17 cellular contexts compared by ENCODE assay signal in the genomic region with DNA sequence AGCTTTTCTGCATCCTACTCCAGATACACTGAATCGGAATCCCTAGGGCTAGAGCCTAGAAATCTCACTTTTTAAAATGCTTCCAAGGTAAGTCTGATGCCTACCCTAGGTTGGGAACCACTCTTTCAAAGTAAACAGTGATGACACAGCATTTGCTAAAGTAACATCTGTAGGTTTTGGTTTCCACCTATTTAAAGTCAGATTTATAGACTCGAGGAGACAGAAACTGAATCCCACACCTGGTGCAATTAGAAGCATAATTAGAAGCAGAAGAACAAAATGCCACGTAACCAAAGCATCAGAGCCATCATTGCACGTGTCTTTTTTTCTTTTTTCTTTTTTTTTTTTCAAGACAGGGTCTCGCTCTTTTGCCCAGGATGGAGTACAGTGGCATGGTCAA. TPM values are rescaled to one million over a fixed set of nuclear protein-coding genes. Genes with fewer than 3 reads are reported as not detected.
DNase-seq lines count a peak whose midpoint lies in the region; ATAC-seq, FAIRE-seq and TF ChIP-seq lines count a peak whose summit lies in the region.
"Had no signal": no experiment of that assay in that cellular context is flagged by ENCODE, and none has a peak within 500 bp of the region (broad histone marks: within the 10 kb centered on the region; RNA-seq: fewer than 3 reads in every experiment).

No MANE protein-coding gene starts in this region.

- ATAC-seq in GM21723 (IDR thresholded peaks at IDR 0.05; ENCODE audit: unreplicated experiment) (peak; percentile 87), HG03280 (IDR thresholded peaks at IDR 0.05; ENCODE audit: unreplicated experiment) (peak; percentile 84), GM12878 (no peak), psoas muscle (no peak)
- ATAC-seq: gastrocnemius medialis; naive thymus-derived CD8-positive, alpha-beta T cell had no signal

- no peaks in the 10 kb centered on the region for H4K20me1 ChIP-seq in GM12878 (ENCODE audit: control insufficient read depth, insufficient read depth)

- intact Hi-C loops in GM12878 (cut with micrococcal nuclease; ENCODE audit: unreplicated experiment) (no loop called here), psoas muscle (cut with DNase I) (loop anchor here (5.0 to 10.0 kb wide), 2 partner anchors 76 to 118 kb away; no protein-coding TSS in a partner anchor)

- H3K27me3 ChIP-seq in GM12878 (replicated peaks in 1 of 2; ENCODE audit: control insufficient read depth in 2 of 2, insufficient read depth in 2 of 2, low read length in 1 of 2) (no peaks in the 10 kb centered on the region), psoas muscle (ENCODE audit: insufficient read depth in 3 of 3, low read length in 2 of 3) (no peaks in the 10 kb centered on the region)
- H3K27me3 ChIP-seq: gastrocnemius medialis had no signal

- DNase-seq in NCI-H1105 treated with DMSO at 0.1 percent for 48 hours (lab: John Stamatoyannopoulos, UW) (peak; percentile 17), NCI-H1105 (lab: John Stamatoyannopoulos, UW) (no peak), GM12878 (ENCODE audit: low read depth, low spot score) (peak; percentile 17), psoas muscle (no peak), iPS-NIHi11 (ENCODE audit: low spot score) (no peak), T-helper 1 cell (no peak)
- DNase-seq: activated CD8-positive, alpha-beta memory T cell treated with anti-CD3 and anti-CD28 coated beads for 24 hours; activated effector memory CD4-positive, alpha-beta T cell treated with anti-CD3 and anti-CD28 coated beads, Interleukin-2, amount 50 U/mL, for 16 hours; CD4-positive, alpha-beta T cell; gastrocnemius medialis; naive thymus-derived CD8-positive, alpha-beta T cell; PC-9 had no signal

- H3K4me2 ChIP-seq in GM12878 (ENCODE audit: control insufficient read depth, insufficient read depth): no peak overlapping the region
- H3K4me2 ChIP-seq: PC-9 had no signal

- no peak overlapping the region for H3K4me3 ChIP-seq in GM12878
- H3K4me3 ChIP-seq in psoas muscle: no peak overlapping the region
- H3K4me3 ChIP-seq: gastrocnemius medialis, PC-9, prostate gland had no signal

- no peak for TF ChIP-seq POLR2A in GM12878 (IDR thresholded peaks at IDR 0.05; ENCODE audit: low read depth, low read length)

- H3K4me1 ChIP-seq in GM12878 (ENCODE audit: control insufficient read depth, insufficient read depth, low read length) (no peaks in the 10 kb centered on the region), psoas muscle (peaks cover 7% of the 10 kb centered on the region)
- H3K4me1 ChIP-seq: prostate gland had no signal

- TSS peak; percentile 39 for BruUV-seq in GM12878 (replicated peaks; lab: Mats Ljungman, UMichigan)

- SMC1A ChIA-PET in GM12878 (lab: Charles Lee; ENCODE audit: uncharacterized antibody, unreplicated experiment): interaction anchor here (1.8 kb wide), 1 partner anchor 9 kb away, joined by 5 read pairs; no protein-coding TSS in a partner anchor

- CTCF ChIA-PET in GM12878 (lab: Yijun Ruan, JAX): interaction anchor here (2.7 kb wide), 1 partner anchor 113 kb away, joined by 10 read pairs; no protein-coding TSS in a partner anchor

- POLR2A ChIA-PET in GM12878 (lab: Charles Lee): no interaction called here

- no peak for TF ChIP-seq CTCF in GM12878 (IDR thresholded peaks at IDR 0.05 in 2 of 3, conservative IDR thresholded peaks at IDR 0.05 in 1 of 3; ENCODE audit: control insufficient read depth in 2 of 3, extremely low read depth in 1 of 3, insufficient read depth in 1 of 3, low read depth in 3 of 3, low read length in 3 of 3)
- TF ChIP-seq CTCF in psoas muscle (IDR thresholded peaks at IDR 0.05): no peak

- no peaks in the 10 kb centered on the region for H3K9me3 ChIP-seq in GM12878 (replicated peaks; ENCODE audit: control insufficient read depth, insufficient read depth, low read length)
- no peaks in the 10 kb centered on the region for H3K9me3 ChIP-seq in psoas muscle
- H3K9me3 ChIP-seq: gastrocnemius medialis, prostate gland had no signal

- no peaks in the 10 kb centered on the region for H3K79me2 ChIP-seq in GM12878 (ENCODE audit: control insufficient read depth, insufficient read depth, low read length)

- peaks cover 0 to 26% of the 10 kb centered on the region in 2 experiments; a peak in 3 of 4 replicates for H3K36me3 ChIP-seq in GM12878 (ENCODE audit: control insufficient read depth in 2 of 2, insufficient read depth in 2 of 2, low read length in 1 of 2)
- peaks cover 2 to 29% of the 10 kb centered on the region in 2 donors for H3K36me3 ChIP-seq in psoas muscle (ENCODE audit: insufficient read depth in 1 of 2, low read depth in 1 of 2)
- H3K36me3 ChIP-seq: prostate gland had no signal

- no peak for TF ChIP-seq RAD21 in GM12878 (IDR thresholded peaks at IDR 0.05; ENCODE audit: insufficient read depth, low read depth, low read length)

- no peak overlapping the region for H2AFZ ChIP-seq in GM12878 (ENCODE audit: control insufficient read depth, low read depth, low read length)
- H2AFZ ChIP-seq: PC-9 had no signal

- H3K27ac ChIP-seq in GM12878 (ENCODE audit: control insufficient read depth, insufficient read depth): peak overlapping the region; percentile 48
- no peak overlapping the region for H3K27ac ChIP-seq in psoas muscle
- H3K27ac ChIP-seq: 22Rv1, gastrocnemius medialis, PC-9, prostate gland, VCaP had no signal

- FAIRE-seq in GM12878 (lab: Jason Lieb, UNC): peak; percentile 27

- no peak for TF ChIP-seq EP300 in GM12878 (IDR thresholded peaks at IDR 0.05; ENCODE audit: borderline replicate concordance in 1 of 2, control insufficient read depth in 1 of 2, low read depth in 2 of 2, low read length in 2 of 2)

- in situ Hi-C loops in GM12878 (cut with MboI): no loop called here

- 26% methylated on average over 5 of the region's 5 CpGs for WGBS in GM12878 (ENCODE audit: insufficient coverage, insufficient replicate concordance, low lambda C conversion rate, missing lambda C conversion rate)
- WGBS in psoas muscle, 3 donors: 65 to 90% (median 76%) methylated on average over 5 of the region's 5 CpGs

- no peak overlapping the region for H3K9ac ChIP-seq in GM12878 (ENCODE audit: control insufficient read depth, insufficient read depth, low read length)

- RAD21 ChIA-PET in GM12878 (lab: Charles Lee; ENCODE audit: unreplicated experiment): no interaction called here

TF ChIP-seq in GM12878, 131 proteins besides CTCF, POLR2A, EP300 and RAD21:
- no peak for TF ChIP-seq NR2F1 (conservative IDR thresholded peaks at IDR 0.05)
- TF ChIP-seq RUNX3 (IDR thresholded peaks at IDR 0.05; ENCODE audit: low read length): no peak
- no peak for TF ChIP-seq CHD1 (IDR thresholded peaks at IDR 0.05; ENCODE audit: low read depth, low read length)
- TF ChIP-seq, protein P1, sequence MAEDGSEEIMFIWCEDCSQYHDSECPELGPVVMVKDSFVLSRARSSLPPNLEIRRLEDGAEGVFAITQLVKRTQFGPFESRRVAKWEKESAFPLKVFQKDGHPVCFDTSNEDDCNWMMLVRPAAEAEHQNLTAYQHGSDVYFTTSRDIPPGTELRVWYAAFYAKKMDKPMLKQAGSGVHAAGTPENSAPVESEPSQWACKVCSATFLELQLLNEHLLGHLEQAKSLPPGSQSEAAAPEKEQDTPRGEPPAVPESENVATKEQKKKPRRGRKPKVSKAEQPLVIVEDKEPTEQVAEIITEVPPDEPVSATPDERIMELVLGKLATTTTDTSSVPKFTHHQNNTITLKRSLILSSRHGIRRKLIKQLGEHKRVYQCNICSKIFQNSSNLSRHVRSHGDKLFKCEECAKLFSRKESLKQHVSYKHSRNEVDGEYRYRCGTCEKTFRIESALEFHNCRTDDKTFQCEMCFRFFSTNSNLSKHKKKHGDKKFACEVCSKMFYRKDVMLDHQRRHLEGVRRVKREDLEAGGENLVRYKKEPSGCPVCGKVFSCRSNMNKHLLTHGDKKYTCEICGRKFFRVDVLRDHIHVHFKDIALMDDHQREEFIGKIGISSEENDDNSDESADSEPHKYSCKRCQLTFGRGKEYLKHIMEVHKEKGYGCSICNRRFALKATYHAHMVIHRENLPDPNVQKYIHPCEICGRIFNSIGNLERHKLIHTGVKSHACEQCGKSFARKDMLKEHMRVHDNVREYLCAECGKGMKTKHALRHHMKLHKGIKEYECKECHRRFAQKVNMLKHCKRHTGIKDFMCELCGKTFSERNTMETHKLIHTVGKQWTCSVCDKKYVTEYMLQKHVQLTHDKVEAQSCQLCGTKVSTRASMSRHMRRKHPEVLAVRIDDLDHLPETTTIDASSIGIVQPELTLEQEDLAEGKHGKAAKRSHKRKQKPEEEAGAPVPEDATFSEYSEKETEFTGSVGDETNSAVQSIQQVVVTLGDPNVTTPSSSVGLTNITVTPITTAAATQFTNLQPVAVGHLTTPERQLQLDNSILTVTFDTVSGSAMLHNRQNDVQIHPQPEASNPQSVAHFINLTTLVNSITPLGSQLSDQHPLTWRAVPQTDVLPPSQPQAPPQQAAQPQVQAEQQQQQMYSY (CRISPR knock-in tag; IDR thresholded peaks at IDR 0.05): no peak
- no peak for TF ChIP-seq RAD51 (IDR thresholded peaks at IDR 0.05)
- no peak for TF ChIP-seq NR2C1 (IDR thresholded peaks at IDR 0.05)

RNA-seq across cellular contexts. Expression of a gene that starts 40.9 kb away (rescaled TPM):
- 154 and 170 TPM in 2 replicates for total RNA-seq in GM12878 (2013; cell fraction: nucleolus; rRNA removed)
- total RNA-seq in GM12878 (2014; rRNA removed): 16.2 and 18.1 TPM in 2 replicates
- 12.4 and 13.2 TPM in 2 replicates for total RNA-seq in GM12878 (2014; rRNA removed; fragmentation: Illumina TruSeq; extraction: Trizol)
- total RNA-seq in GM12878 (2021): 18.3 and 20.1 TPM in 2 replicates
- 11.0 TPM for polyA plus RNA-seq in GM12878 (2011; ENCODE audit: low read depth)
- 128 and 153 TPM in 2 replicates for polyA plus RNA-seq in GM12878 (2011; rRNA removed)
- polyA plus RNA-seq in GM12878 (2011; cell fraction: cytosol; rRNA removed): 44.5 and 50.8 TPM in 2 replicates
- polyA plus RNA-seq in GM12878 (2011; cell fraction: nucleus; rRNA removed): 51.3 and 91.3 TPM in 2 replicates
- polyA plus RNA-seq in GM12878 (2012): 20.6 and 29.7 TPM in 2 replicates
- 18.1 and 25.1 TPM in 2 replicates for polyA plus RNA-seq in GM12878 (2014; fragmentation: Illumina TruSeq; extraction: Trizol)
- polyA plus RNA-seq in GM12878 (2014; fragmentation: Nextera tagmentation; extraction: Ambion mirVana): 1 to 10 TPM; 5.3 to 5.4 TPM
- 16.4 and 18.0 TPM in 2 replicates for polyA plus RNA-seq in GM12878 (2014; rRNA removed)
- polyA plus RNA-seq in GM12878 (2016; fragmentation: Nextera tagmentation; extraction: Ambion mirVana): 10 to 100 TPM; 17.8 to 19.3 TPM
- polyA minus RNA-seq in GM12878 (2011; rRNA and poly(A)+ RNA removed): 167 and 188 TPM in 2 replicates
- 40.9 and 41.5 TPM in 2 replicates for polyA minus RNA-seq in GM12878 (2011; cell fraction: cytosol; rRNA and poly(A)+ RNA removed)
- 54.4 and 55.0 TPM in 2 replicates for polyA minus RNA-seq in GM12878 (2011; cell fraction: nucleus; rRNA and poly(A)+ RNA removed)
- total RNA-seq in psoas muscle: 10 to 100 TPM in 3 of 4 donors, 1 to 10 TPM in 1; 9.8 to 20.4 (median 11.0) TPM
- 1 to 10 TPM; 3.3 to 4.0 (median 4.0) TPM for polyA plus RNA-seq in psoas muscle

Comparison
In these comparisons a context has a peak if more than half of its experiments do, and no peak if none do; other contexts are left out.
1. DNase-seq: peak in NCI-H1105 treated with DMSO at 0.1 percent for 48 hours (single experiment) and GM12878 (single experiment); none in NCI-H1105 (single experiment), psoas muscle (0 of 2), iPS-NIHi11 (single experiment) and T-helper 1 cell (0 of 5).
2. ATAC-seq: peak in GM21723 (single experiment) and HG03280 (single experiment); none in GM12878 (single experiment) and psoas muscle (0 of 4).